10 cellular contexts compared by ENCODE assay signal in genomic region chr19:49447485-49448431, GRCh38. TPM values are rescaled to one million over a fixed set of nuclear protein-coding genes. Genes with fewer than 3 reads are reported as not detected.
DNase-seq lines count a peak whose midpoint lies in the region; ATAC-seq, FAIRE-seq and TF ChIP-seq lines count a peak whose summit lies in the region.
"Had no signal": no experiment of that assay in that cellular context is flagged by ENCODE, and none has a peak within 500 bp of the region (broad histone marks: within the 10 kb centered on the region; RNA-seq: fewer than 3 reads in every experiment).

No MANE protein-coding gene starts in this region.

- no peak for TF ChIP-seq CTCF in epithelial cell of esophagus (IDR thresholded peaks at IDR 0.05; ENCODE audit: insufficient read depth, low read depth, low read length, missing control alignments)
- TF ChIP-seq CTCF in GM20000 (IDR thresholded peaks at IDR 0.05; ENCODE audit: extremely low read depth, missing control alignments): no peak

- no peaks in the 10 kb centered on the region for H3K9me3 Mint-ChIP-seq in activated naive CD4-positive, alpha-beta T cell treated with anti-CD3 and anti-CD28 coated beads for 36 hours
- no peaks in the 10 kb centered on the region for H3K9me3 Mint-ChIP-seq in stimulated activated naive B cell treated with anti-CD40 and anti-IgM and Interleukin-4, amounts not matched to agents 10 μg/mL and 1 μg/mL and 100 μg/mL, for 72 hours

- no peak overlapping the region for H3K27ac Mint-ChIP-seq in activated naive CD4-positive, alpha-beta T cell treated with anti-CD3 and anti-CD28 coated beads for 36 hours
- H3K27ac Mint-ChIP-seq in stimulated activated naive B cell treated with anti-CD40 and anti-IgM and Interleukin-4, amounts not matched to agents 10 μg/mL and 1 μg/mL and 100 μg/mL, for 72 hours: peak overlapping the region; percentile 37

- peaks cover 27% of the 10 kb centered on the region for H3K36me3 Mint-ChIP-seq in activated naive CD4-positive, alpha-beta T cell treated with anti-CD3 and anti-CD28 coated beads for 36 hours (ENCODE audit: low read depth)
- peaks cover 36 to 55% of the 10 kb centered on the region in 2 donors for H3K36me3 Mint-ChIP-seq in stimulated activated naive B cell treated with anti-CD40 and anti-IgM and Interleukin-4, amounts not matched to agents 10 μg/mL and 1 μg/mL and 100 μg/mL, for 72 hours

- CTCF ChIA-PET in activated naive CD4-positive, alpha-beta T cell treated with anti-CD3 and anti-CD28 coated beads for 36 hours (lab: Charles Lee): interaction anchor here (2.2 kb wide), 1 partner anchor 25 kb away, joined by 5 read pairs; no protein-coding TSS in a partner anchor

- no peak for ATAC-seq in stimulated activated naive B cell treated with anti-CD40 and anti-IgM and Interleukin-4, amounts not matched to agents 10 μg/mL and 1 μg/mL and 100 μg/mL, for 72 hours (replicated peaks)

- no peak overlapping the region for H3K4me3 Mint-ChIP-seq in activated naive CD4-positive, alpha-beta T cell treated with anti-CD3 and anti-CD28 coated beads for 36 hours
- H3K4me3 Mint-ChIP-seq in stimulated activated naive B cell treated with anti-CD40 and anti-IgM and Interleukin-4, amounts not matched to agents 10 μg/mL and 1 μg/mL and 100 μg/mL, for 72 hours: no peak overlapping the region

- intact Hi-C loops in activated naive CD4-positive, alpha-beta T cell treated with anti-CD3 and anti-CD28 coated beads for 36 hours (cut with micrococcal nuclease): no loop called here

- no peak overlapping the region for H3K4me3 ChIP-seq in epithelial cell of esophagus (ENCODE audit: low read length)

- H3K4me1 Mint-ChIP-seq in activated naive CD4-positive, alpha-beta T cell treated with anti-CD3 and anti-CD28 coated beads for 36 hours (ENCODE audit: low read depth): peaks cover 35% of the 10 kb centered on the region
- peaks cover 32 to 62% of the 10 kb centered on the region in 2 donors for H3K4me1 Mint-ChIP-seq in stimulated activated naive B cell treated with anti-CD40 and anti-IgM and Interleukin-4, amounts not matched to agents 10 μg/mL and 1 μg/mL and 100 μg/mL, for 72 hours

- FAIRE-seq in RCC 7860 (lab: Jason Lieb, UNC): no peak

- peak; percentile 25 for DNase-seq in activated naive CD4-positive, alpha-beta T cell treated with anti-CD3 and anti-CD28 coated beads for 36 hours
- no peak for DNase-seq in activated naive CD4-positive, alpha-beta T cell (lab: John Stamatoyannopoulos, UW)
- DNase-seq in RPMI7951 (ENCODE audit: low read depth) (peak; percentile 45), epithelial cell of esophagus (ENCODE audit: low read depth) (peak; percentile 24), DMS53 treated with DMSO at 0.1 percent for 48 hours (lab: John Stamatoyannopoulos, UW; ENCODE audit: unreplicated experiment) (no peak), GM20000 (ENCODE audit: low spot score) (no peak), RCC 7860 (ENCODE audit: low spot score) (no peak)
- DNase-seq in stimulated activated naive B cell treated with anti-CD40 and anti-IgM and Interleukin-4, amounts not matched to agents 10 μg/mL and 1 μg/mL and 100 μg/mL, for 72 hours: no peak

- H3K27me3 Mint-ChIP-seq in activated naive CD4-positive, alpha-beta T cell treated with anti-CD3 and anti-CD28 coated beads for 36 hours (ENCODE audit: low read depth): peaks cover under 1% of the 10 kb centered on the region
- peaks cover 2% of the 10 kb centered on the region in 2 donors for H3K27me3 Mint-ChIP-seq in stimulated activated naive B cell treated with anti-CD40 and anti-IgM and Interleukin-4, amounts not matched to agents 10 μg/mL and 1 μg/mL and 100 μg/mL, for 72 hours

RNA-seq across cellular contexts. Expression of gene PIH1D1, which starts 3.9 kb away (rescaled TPM):
- total RNA-seq in activated naive CD4-positive, alpha-beta T cell treated with anti-CD3 and anti-CD28 coated beads for 36 hours: 10 to 100 TPM; 80.7 to 84.4 TPM
- total RNA-seq in RPMI7951 (2014; rRNA removed; shearing (Covaris generic)): 176 and 221 TPM in 2 replicates

RNA-seq across cellular contexts. Expression of gene ALDH16A1, which starts 5.3 kb away (rescaled TPM):
- total RNA-seq in activated naive CD4-positive, alpha-beta T cell treated with anti-CD3 and anti-CD28 coated beads for 36 hours: 10 to 100 TPM; 43.4 to 46.8 TPM
- 12.9 and 20.3 TPM in 2 replicates for total RNA-seq in RPMI7951 (2014; rRNA removed; shearing (Covaris generic))

RNA-seq across cellular contexts. Expression of gene SLC17A7, which starts 6.4 kb away (rescaled TPM):
- under 1 TPM; 0.12 TPM for total RNA-seq in activated naive CD4-positive, alpha-beta T cell treated with anti-CD3 and anti-CD28 coated beads for 36 hours
- total RNA-seq in RPMI7951 (2014; rRNA removed; shearing (Covaris generic)): 0.84 and 1.9 TPM in 2 replicates
- total RNA-seq: mononuclear cell had no signal

RNA-seq across cellular contexts. Expression of gene GFY, which starts 22.6 kb away (rescaled TPM):
- not detected for total RNA-seq in activated naive CD4-positive, alpha-beta T cell treated with anti-CD3 and anti-CD28 coated beads for 36 hours
- not detected in 2 replicates for total RNA-seq in RPMI7951 (2014; rRNA removed; shearing (Covaris generic))
- total RNA-seq: fibroblast of lung, mononuclear cell had no signal

RNA-seq across cellular contexts. Expression of gene PTH2, which starts 24.5 kb away (rescaled TPM):
- not detected for total RNA-seq in activated naive CD4-positive, alpha-beta T cell treated with anti-CD3 and anti-CD28 coated beads for 36 hours
- total RNA-seq in RPMI7951 (2014; rRNA removed; shearing (Covaris generic)): not detected in 2 replicates
- total RNA-seq: fibroblast of lung, mononuclear cell had no signal

Comparison
In these comparisons a context has a peak if more than half of its experiments do, and no peak if none do; other contexts are left out.
1. DNase-seq: peak in activated naive CD4-positive, alpha-beta T cell treated with anti-CD3 and anti-CD28 coated beads for 36 hours (single experiment), RPMI7951 (single experiment) and epithelial cell of esophagus (single experiment); none in activated naive CD4-positive, alpha-beta T cell (0 of 4), stimulated activated naive B cell treated with anti-CD40 and anti-IgM and Interleukin-4, amounts not matched to agents 10 μg/mL and 1 μg/mL and 100 μg/mL, for 72 hours (single experiment), DMS53 treated with DMSO at 0.1 percent for 48 hours (single experiment), GM20000 (single experiment) and RCC 7860 (single experiment).